In the genomic region with DNA sequence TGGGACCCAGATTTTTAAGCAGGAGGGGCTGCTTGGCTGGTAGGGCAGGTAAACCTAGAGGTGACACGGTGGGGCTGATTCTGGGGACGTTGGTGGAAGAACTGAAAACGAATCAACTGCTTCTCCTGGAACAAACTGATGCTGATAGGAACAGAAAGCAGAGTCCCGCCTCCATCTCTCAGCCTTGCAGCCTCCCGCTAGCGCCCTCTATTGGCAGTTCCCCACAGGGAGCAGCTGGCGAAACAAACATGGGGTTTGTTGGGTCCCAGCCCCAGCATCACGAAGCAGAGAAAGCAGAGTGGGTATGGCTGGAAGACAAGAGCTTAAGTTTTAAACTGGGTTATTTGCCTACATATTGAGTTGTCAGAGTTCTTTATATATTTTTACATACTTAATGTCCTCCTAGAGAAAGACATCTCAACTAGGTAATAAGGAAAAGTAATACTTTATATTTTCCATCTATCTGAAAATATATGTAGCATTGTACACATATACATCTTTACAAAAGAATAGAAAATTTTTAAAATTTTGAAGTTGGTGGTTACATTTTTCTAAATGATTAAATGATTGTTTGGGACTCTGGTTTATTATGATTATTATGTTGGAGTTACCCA, we compare ENCODE assay signal across 8 cellular contexts. TPM values are rescaled to one million over a fixed set of nuclear protein-coding genes. Genes with fewer than 3 reads are reported as not detected.
DNase-seq lines count a peak whose midpoint lies in the region; ATAC-seq and TF ChIP-seq lines count a peak whose summit lies in the region.

No MANE protein-coding gene starts in this region.

- in situ Hi-C loops in gastrocnemius medialis (cut with MboI; ENCODE audit: low sequenced_read_pairs in 4 of 4) = no loop called here

- H3K9me3 ChIP-seq in gastrocnemius medialis = no peaks in the 10 kb centered on the region

- H3K27ac ChIP-seq in gastrocnemius medialis = no peak overlapping the region

- TF ChIP-seq CTCF in GM12873 (IDR thresholded peaks at IDR 0.05; ENCODE audit: insufficient read depth, low read depth, low read length, missing control alignments) = peak; percentile 78
- no peak for TF ChIP-seq CTCF in gastrocnemius medialis (IDR thresholded peaks at IDR 0.05 in 4 of 5, conservative IDR thresholded peaks at IDR 0.05 in 1 of 5)
- no peak for TF ChIP-seq CTCF in omental fat pad (IDR thresholded peaks at IDR 0.05)

- DNase-seq in A172 (ENCODE audit: low spot score) = peak; percentile 26
- DNase-seq in iPS DF 4.7 (ENCODE audit: extremely low read depth, low spot score) = peak; percentile 72
- DNase-seq in gastrocnemius medialis = no peak
- no peak for DNase-seq in NCI-H2196 (lab: John Stamatoyannopoulos, UW; ENCODE audit: unreplicated experiment)
- DNase-seq in omental fat pad (ENCODE audit: low spot score) = no peak

- H3K27me3 ChIP-seq in gastrocnemius medialis = no peaks in the 10 kb centered on the region

- ATAC-seq in HG03565 (IDR thresholded peaks at IDR 0.05; ENCODE audit: unreplicated experiment) (peak; percentile 51), SK-N-SH treated with all-trans-retinoic acid at 6 μM for 48 hours (peak; percentile 47; the same call in 2 of the 3 replicates), gastrocnemius medialis (no peak), omental fat pad (ENCODE audit: low FRiP score) (no peak)

- no peak overlapping the region for H3K4me3 ChIP-seq in gastrocnemius medialis

- H3K36me3 ChIP-seq in gastrocnemius medialis = no peaks in the 10 kb centered on the region

- intact Hi-C loops in gastrocnemius medialis (cut with DNase I; ENCODE audit: low total_unique reads) = no loop called here

- no peak for TF ChIP-seq POLR2A in gastrocnemius medialis (IDR thresholded peaks at IDR 0.05)

- no peaks in the 10 kb centered on the region for H3K4me1 ChIP-seq in gastrocnemius medialis

TF ChIP-seq in SK-N-SH treated with all-trans-retinoic acid at 6 μM for 48 hours, 23 proteins besides CTCF, POLR2A, EP300 and RAD21:
- TF ChIP-seq ISL1 (CRISPR knock-in tag; IDR thresholded peaks at IDR 0.05) = no peak
- no peak for TF ChIP-seq ESRRG (CRISPR knock-in tag; IDR thresholded peaks at IDR 0.05)
- no peak for TF ChIP-seq ZNF565 (CRISPR knock-in tag; conservative IDR thresholded peaks at IDR 0.05; ENCODE audit: low read depth)
- no peak for TF ChIP-seq BACH2 (CRISPR knock-in tag; IDR thresholded peaks at IDR 0.05; ENCODE audit: borderline replicate concordance)
- TF ChIP-seq ARNTL (CRISPR knock-in tag; IDR thresholded peaks at IDR 0.05; ENCODE audit: borderline replicate concordance, low read depth) = no peak
- no peak for TF ChIP-seq SNAI2 (CRISPR knock-in tag; IDR thresholded peaks at IDR 0.05)
- no peak for TF ChIP-seq TCF4 (CRISPR knock-in tag; IDR thresholded peaks at IDR 0.05; ENCODE audit: borderline replicate concordance)
- TF ChIP-seq CSDC2 (CRISPR knock-in tag; IDR thresholded peaks at IDR 0.05) = no peak
- TF ChIP-seq GLIS3 (CRISPR knock-in tag; IDR thresholded peaks at IDR 0.05) = no peak
- TF ChIP-seq, protein P1, sequence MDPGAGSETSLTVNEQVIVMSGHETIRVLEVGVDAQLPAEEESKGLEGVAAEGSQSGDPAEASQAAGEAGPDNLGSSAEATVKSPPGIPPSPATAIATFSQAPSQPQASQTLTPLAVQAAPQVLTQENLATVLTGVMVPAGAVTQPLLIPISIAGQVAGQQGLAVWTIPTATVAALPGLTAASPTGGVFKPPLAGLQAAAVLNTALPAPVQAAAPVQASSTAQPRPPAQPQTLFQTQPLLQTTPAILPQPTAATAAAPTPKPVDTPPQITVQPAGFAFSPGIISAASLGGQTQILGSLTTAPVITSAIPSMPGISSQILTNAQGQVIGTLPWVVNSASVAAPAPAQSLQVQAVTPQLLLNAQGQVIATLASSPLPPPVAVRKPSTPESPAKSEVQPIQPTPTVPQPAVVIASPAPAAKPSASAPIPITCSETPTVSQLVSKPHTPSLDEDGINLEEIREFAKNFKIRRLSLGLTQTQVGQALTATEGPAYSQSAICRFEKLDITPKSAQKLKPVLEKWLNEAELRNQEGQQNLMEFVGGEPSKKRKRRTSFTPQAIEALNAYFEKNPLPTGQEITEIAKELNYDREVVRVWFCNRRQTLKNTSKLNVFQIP (CRISPR knock-in tag; IDR thresholded peaks at IDR 0.05; ENCODE audit: borderline replicate concordance, low read depth) = no peak
- no peak for TF ChIP-seq ZNF8 (CRISPR knock-in tag; IDR thresholded peaks at IDR 0.05)
- no peak for TF ChIP-seq PPARA (CRISPR knock-in tag; IDR thresholded peaks at IDR 0.05; ENCODE audit: borderline replicate concordance)
- no peak for TF ChIP-seq TOX (CRISPR knock-in tag; IDR thresholded peaks at IDR 0.05; ENCODE audit: borderline replicate concordance)
- no peak for TF ChIP-seq ZFP30 (CRISPR knock-in tag; IDR thresholded peaks at IDR 0.05)
- TF ChIP-seq OSR1 (CRISPR knock-in tag; IDR thresholded peaks at IDR 0.05) = no peak
TF ChIP-seq in SK-N-SH treated with all-trans-retinoic acid at 6 μM for 48 hours: peak in this region for 0.

RNA-seq across cellular contexts. Expression of a gene that starts 42.3 kb away (rescaled TPM):
- not detected in 2 replicates for total RNA-seq in A172 (2014; rRNA removed; shearing (Covaris generic))
- total RNA-seq in gastrocnemius medialis = under 1 TPM in 1 of 4 donors, not detected in 3; 0.07 TPM
- not detected for total RNA-seq in omental fat pad

Comparison
In these comparisons a context has a peak if more than half of its experiments do, and no peak if none do; other contexts are left out.
1. DNase-seq: peak in A172 (single experiment) and iPS DF 4.7 (single experiment); none in gastrocnemius medialis (0 of 2), NCI-H2196 (single experiment) and omental fat pad (single experiment).
2. ATAC-seq: peak in HG03565 (single experiment) and SK-N-SH treated with all-trans-retinoic acid at 6 μM for 48 hours (single experiment); none in gastrocnemius medialis (0 of 2) and omental fat pad (single experiment).